Comparison of ENCODE assay signal across 1 cellular context in genomic region chr4:158670975-158671664, GRCh38.
TF ChIP-seq lines count a peak whose summit lies in the region.

No MANE protein-coding gene starts in this region.

TF ChIP-seq in HepG2, 621 proteins besides CTCF, POLR2A, EP300 and RAD21 (continued from another document and continues in another):
- TF ChIP-seq ZBTB39 (CRISPR knock-in tag; IDR thresholded peaks at IDR 0.05) (peak; percentile 23; the same call in 1 of the 2 replicates), SMC3 (IDR thresholded peaks at IDR 0.05; ENCODE audit: low read length) (no peak), ZNF207 (IDR thresholded peaks at IDR 0.05; ENCODE audit: borderline replicate concordance) (no peak), ZFP36 (IDR thresholded peaks at IDR 0.05; ENCODE audit: borderline replicate concordance, low read depth, low read length, partially characterized antibody) (no peak), MTA3 (CRISPR knock-in tag; IDR thresholded peaks at IDR 0.05) (no peak), RBAK (CRISPR knock-in tag; IDR thresholded peaks at IDR 0.05) (no peak), ZNF879 (CRISPR knock-in tag; IDR thresholded peaks at IDR 0.05) (no peak), FOXC1 (CRISPR knock-in tag; IDR thresholded peaks at IDR 0.05; ENCODE audit: borderline replicate concordance) (peak; percentile 23; the same call in 1 of the 2 replicates), CHD4 (IDR thresholded peaks at IDR 0.05; ENCODE audit: borderline replicate concordance, low read length) (no peak), ZNF674 (CRISPR knock-in tag; IDR thresholded peaks at IDR 0.05; ENCODE audit: low read depth) (0 out of 2 replicates have a peak, but pooled peaks have one; percentile 40), ZNF331 (CRISPR knock-in tag; IDR thresholded peaks at IDR 0.05) (no peak), MNT (IDR thresholded peaks at IDR 0.05) (no peak), SIN3A (IDR thresholded peaks at IDR 0.05; ENCODE audit: borderline replicate concordance, low read depth, low read length) (0 out of 2 replicates have a peak, but pooled peaks have one; percentile 37), ZNF772 (CRISPR knock-in tag; IDR thresholded peaks at IDR 0.05) (no peak), IRF1 (CRISPR knock-in tag; IDR thresholded peaks at IDR 0.05; ENCODE audit: low read depth) (no peak), PAX8 (CRISPR knock-in tag; IDR thresholded peaks at IDR 0.05; ENCODE audit: borderline replicate concordance) (0 out of 2 replicates have a peak, but pooled peaks have one; percentile 63), ZNF343 (CRISPR knock-in tag; IDR thresholded peaks at IDR 0.05) (peak; percentile 78; the same call in 1 of the 2 replicates), SNAPC5 (CRISPR knock-in tag; IDR thresholded peaks at IDR 0.05; ENCODE audit: borderline replicate concordance) (no peak), AHR (CRISPR knock-in tag; IDR thresholded peaks at IDR 0.05) (no peak), SYNCRIP (IDR thresholded peaks at IDR 0.05; ENCODE audit: insufficient read depth, low read depth, low read length) (no peak), ZSCAN12 (CRISPR knock-in tag; IDR thresholded peaks at IDR 0.05) (no peak), MBNL3 (CRISPR knock-in tag; conservative IDR thresholded peaks at IDR 0.05) (no peak), NR2F1 (CRISPR knock-in tag; IDR thresholded peaks at IDR 0.05) (no peak), RARA (CRISPR knock-in tag; IDR thresholded peaks at IDR 0.05) (no peak), RNF2 (conservative IDR thresholded peaks at IDR 0.05; ENCODE audit: low read depth) (no peak), PHF21A (CRISPR knock-in tag; IDR thresholded peaks at IDR 0.05) (no peak), HMG20B (CRISPR knock-in tag; conservative IDR thresholded peaks at IDR 0.05) (no peak), FOXK2 (IDR thresholded peaks at IDR 0.05) (no peak), ATF1 (CRISPR knock-in tag; IDR thresholded peaks at IDR 0.05) (no peak), TERF1 (CRISPR knock-in tag; IDR thresholded peaks at IDR 0.05) (no peak), GLMP (CRISPR knock-in tag; IDR thresholded peaks at IDR 0.05; ENCODE audit: borderline replicate concordance) (no peak), JDP2 (CRISPR knock-in tag; IDR thresholded peaks at IDR 0.05; ENCODE audit: borderline replicate concordance) (no peak), UBTF (CRISPR knock-in tag; IDR thresholded peaks at IDR 0.05) (no peak), ZKSCAN8 (CRISPR knock-in tag; IDR thresholded peaks at IDR 0.05; ENCODE audit: borderline replicate concordance) (no peak), SAP130 (CRISPR knock-in tag; IDR thresholded peaks at IDR 0.05; ENCODE audit: low read depth) (peak; percentile 41), REL (CRISPR knock-in tag; conservative IDR thresholded peaks at IDR 0.05) (no peak), ZBTB2 (CRISPR knock-in tag; IDR thresholded peaks at IDR 0.05; ENCODE audit: low read depth) (no peak), ATF3 (CRISPR knock-in tag; IDR thresholded peaks at IDR 0.05) (no peak), ZNF281 (CRISPR knock-in tag; IDR thresholded peaks at IDR 0.05; ENCODE audit: borderline replicate concordance) (no peak), ZNF605 (CRISPR knock-in tag; IDR thresholded peaks at IDR 0.05) (no peak), GMEB1 (CRISPR knock-in tag; IDR thresholded peaks at IDR 0.05; ENCODE audit: borderline replicate concordance) (no peak)
